Comparison of ENCODE assay signal across 9 cellular contexts in genomic region chr19:35066691-35067563, GRCh38. TPM values are rescaled to one million over a fixed set of nuclear protein-coding genes. Genes with fewer than 3 reads are reported as not detected.
DNase-seq lines count a peak whose midpoint lies in the region; ATAC-seq, FAIRE-seq and TF ChIP-seq lines count a peak whose summit lies in the region.
"Had no signal": no experiment of that assay in that cellular context is flagged by ENCODE, and none has a peak within 500 bp of the region (broad histone marks: within the 10 kb centered on the region; RNA-seq: fewer than 3 reads in every experiment).

No MANE protein-coding gene starts in this region.

- H3K4me3 Mint-ChIP-seq in GM23338 = peak overlapping the region; percentile 24; the same call in 2 of the 3 replicates
- no peak overlapping the region for H3K4me3 Mint-ChIP-seq in activated naive CD8-positive, alpha-beta T cell treated with anti-CD3 and anti-CD28 coated beads, Interleukin-2, amount 50 U/mL, for 24 hours

- peaks cover 24% of the 10 kb centered on the region for H3K27me3 Mint-ChIP-seq in GM23338 (ENCODE audit: insufficient read depth, low read depth, poor library complexity)
- H3K27me3 Mint-ChIP-seq in activated naive CD8-positive, alpha-beta T cell treated with anti-CD3 and anti-CD28 coated beads, Interleukin-2, amount 50 U/mL, for 24 hours = peaks cover 2% of the 10 kb centered on the region

- DNase-seq in D721Med (ENCODE audit: insufficient read length, low spot score) (peak; percentile 84), GM23338 (ENCODE audit: low spot score) (peak; percentile 98), NCI-H1092 treated with DMSO at 0.1 percent for 48 hours (lab: John Stamatoyannopoulos, UW) (peak; percentile 32), T-helper 1 cell (peak; percentile 70 to 85 (median 78)), heart right ventricle (peak; percentile 79 to 88), pulmonary artery endothelial cell (ENCODE audit: low read depth, low spot score) (peak; percentile 36)
- DNase-seq in activated naive CD8-positive, alpha-beta T cell treated with anti-CD3 and anti-CD28 coated beads, Interleukin-2, amount 50 U/mL, for 24 hours = peak; percentile 95

- H3K9me3 Mint-ChIP-seq in GM23338 = 0 out of 3 replicates have a peak, but pooled peaks cover 5% of the 10 kb centered on the region
- peaks cover 5% of the 10 kb centered on the region for H3K9me3 Mint-ChIP-seq in activated naive CD8-positive, alpha-beta T cell treated with anti-CD3 and anti-CD28 coated beads, Interleukin-2, amount 50 U/mL, for 24 hours

- H3K9me3 ChIP-seq in heart right ventricle = peaks cover 0 to 13% (median 6%) of the 10 kb centered on the region in 11 donors

- no peaks in the 10 kb centered on the region for H3K79me2 ChIP-seq in GM23338 (replicated peaks; ENCODE audit: insufficient read depth)

- no peak overlapping the region for H3K4me3 ChIP-seq in GM23338
- H3K4me3 ChIP-seq in heart right ventricle = no peak overlapping the region

- H3K36me3 ChIP-seq in GM23338 (ENCODE audit: insufficient read depth) (no peaks in the 10 kb centered on the region), heart right ventricle (no peaks in the 10 kb centered on the region)

- no peak for FAIRE-seq in D721Med (lab: Jason Lieb, UNC)
- FAIRE-seq: endometrium had no signal

- no peak overlapping the region for H2AFZ ChIP-seq in GM23338

- ATAC-seq in GM23338 (peak; percentile 90), heart right ventricle (peak; percentile 80 to 92 (median 88)), GM21576 (IDR thresholded peaks at IDR 0.05; ENCODE audit: unreplicated experiment) (no peak)
- ATAC-seq in activated naive CD8-positive, alpha-beta T cell treated with anti-CD3 and anti-CD28 coated beads, Interleukin-2, amount 50 U/mL, for 24 hours = peak; percentile 88

- H3F3A ChIP-seq in GM23338 (replicated peaks; ENCODE audit: low read depth) = peaks cover 18% of the 10 kb centered on the region; the same call in 1 of the 2 replicates

- H3K27me3 ChIP-seq in GM23338 (ENCODE audit: insufficient read depth) (peaks cover 5% of the 10 kb centered on the region; the same call in 1 of the 2 replicates), heart right ventricle (peaks cover 0 to 9% (median 0%) of the 10 kb centered on the region in 7 donors)

- intact Hi-C loops in heart right ventricle (cut with DNase I) = loop anchor here in 7 of 10 donors (2.0 to 10.0 kb wide), 6 partner anchors 65 to 75 kb away; partner anchors contain the start of genes LGI4 (in 4 of the 7), FXYD1 (in 3 of the 7) and FXYD7 (in 1 of the 7)

- H3K27ac ChIP-seq in GM23338 (ENCODE audit: low read depth) (peak overlapping the region; percentile 96), heart right ventricle (no peak overlapping the region)

- TF ChIP-seq CTCF in D721Med (IDR thresholded peaks at IDR 0.05; ENCODE audit: insufficient read depth, missing control alignments) (peak; percentile 87), GM23338 (conservative IDR thresholded peaks at IDR 0.05; ENCODE audit: low read depth in 2 of 2) (peak; percentile 96 to 99), heart right ventricle (IDR thresholded peaks at IDR 0.05) (peak; percentile 71 to 90 (median 84))

- H3K4me1 ChIP-seq in GM23338 (ENCODE audit: insufficient read depth) (peaks cover 20% of the 10 kb centered on the region), heart right ventricle (peaks cover 0 to 7% (median 0%) of the 10 kb centered on the region in 9 donors)

- 0 out of 2 replicates have a peak overlapping the region, but pooled peaks have one; percentile 35 for H3K4me2 ChIP-seq in GM23338

- peaks cover 29% of the 10 kb centered on the region for H3K4me1 Mint-ChIP-seq in GM23338
- H3K4me1 Mint-ChIP-seq in activated naive CD8-positive, alpha-beta T cell treated with anti-CD3 and anti-CD28 coated beads, Interleukin-2, amount 50 U/mL, for 24 hours = peaks cover 20% of the 10 kb centered on the region

- no peaks in the 10 kb centered on the region for H4K20me1 ChIP-seq in GM23338 (replicated peaks; ENCODE audit: insufficient read depth)

- H3K9me2 ChIP-seq in GM23338 (ENCODE audit: insufficient read depth) = 0 out of 2 replicates have a peak, but pooled peaks cover 4% of the 10 kb centered on the region

- 16 to 19% methylated on average over 14 of the region's 14 CpGs for WGBS in heart right ventricle, 2 donors

- H3K36me3 Mint-ChIP-seq in GM23338 (ENCODE audit: low read depth) = no peaks in the 10 kb centered on the region; the same call in 2 of the 3 replicates
- no peaks in the 10 kb centered on the region for H3K36me3 Mint-ChIP-seq in activated naive CD8-positive, alpha-beta T cell treated with anti-CD3 and anti-CD28 coated beads, Interleukin-2, amount 50 U/mL, for 24 hours (ENCODE audit: low read depth)

- H3K27ac Mint-ChIP-seq in GM23338 = peak overlapping the region; percentile 99
- H3K27ac Mint-ChIP-seq in activated naive CD8-positive, alpha-beta T cell treated with anti-CD3 and anti-CD28 coated beads, Interleukin-2, amount 50 U/mL, for 24 hours = peak overlapping the region; percentile 71

TF ChIP-seq in GM23338, 12 proteins besides CTCF, POLR2A, EP300 and RAD21 (continues in another document):
- TF ChIP-seq POLR2AphosphoS5 (IDR thresholded peaks at IDR 0.05; ENCODE audit: low read depth) = peak; percentile 27; the same call in 1 of the 2 replicates
- TF ChIP-seq ZNF114 (CRISPR knock-in tag; IDR thresholded peaks at IDR 0.05) = 0 out of 2 replicates have a peak, but pooled peaks have one; percentile 30
- TF ChIP-seq NANOG (IDR thresholded peaks at IDR 0.05; ENCODE audit: borderline replicate concordance) = no peak
- peak; percentile 43; the same call in 1 of the 2 replicates for TF ChIP-seq CREB1 (CRISPR knock-in tag; IDR thresholded peaks at IDR 0.05; ENCODE audit: low read depth)
- TF ChIP-seq ZNF331 (CRISPR knock-in tag; IDR thresholded peaks at IDR 0.05; ENCODE audit: low read depth) = peak; percentile 51

RNA-seq across cellular contexts. Expression of gene HPN, which starts 25.4 kb away (rescaled TPM):
- total RNA-seq in GM23338 (2014; rRNA removed; shearing (Covaris generic)) = 16.2 and 17.4 TPM in 2 replicates
- polyA plus RNA-seq in GM23338 (2016; fragmentation: Nextera tagmentation; extraction: Ambion mirVana) = 14.0 and 14.6 TPM in 2 replicates
- total RNA-seq in heart right ventricle = 10 to 100 TPM in 1 of 10 donors, 1 to 10 TPM in 9; 2.8 to 13.1 (median 4.8) TPM
- 1 to 10 TPM; 1.4 to 3.5 TPM for polyA plus RNA-seq in heart right ventricle
- 0.04 TPM in 1 of 2 replicates, not detected in the other for total RNA-seq in pulmonary artery endothelial cell

RNA-seq across cellular contexts. Expression of gene SCN1B, which starts 36.7 kb away (rescaled TPM):
- total RNA-seq in GM23338 (2014; rRNA removed; shearing (Covaris generic)) = 3.4 and 4.8 TPM in 2 replicates
- 1.7 and 1.8 TPM in 2 replicates for polyA plus RNA-seq in GM23338 (2016; fragmentation: Nextera tagmentation; extraction: Ambion mirVana)
- 10 to 100 TPM; 33.1 to 70.5 (median 41.5) TPM for total RNA-seq in heart right ventricle
- 10 to 100 TPM; 24.5 to 60.5 TPM for polyA plus RNA-seq in heart right ventricle
- 13.8 and 19.5 TPM in 2 replicates for total RNA-seq in pulmonary artery endothelial cell

RNA-seq across cellular contexts. Expression of gene FXYD3, which starts 48.7 kb away (rescaled TPM):
- total RNA-seq in GM23338 (2014; rRNA removed; shearing (Covaris generic)) = not detected in 2 replicates
- polyA plus RNA-seq in GM23338 (2016; fragmentation: Nextera tagmentation; extraction: Ambion mirVana) (0.81 and 0.89 TPM in 2 replicates), heart right ventricle (1 to 10 TPM in 1 of 2 donors, under 1 TPM in 1; 0.78 to 2.7 TPM)
- total RNA-seq in heart right ventricle (1 to 10 TPM in 3 of 10 donors, under 1 TPM in 4, not detected in 3; 0.51 to 2.1 (median 0.74) TPM), pulmonary artery endothelial cell (not detected in 2 replicates)

Comparison
In these comparisons a context has a peak if more than half of its experiments do, and no peak if none do; other contexts are left out.
1. DNase-seq: peak in every context shown above with its lines; median percentile 98 in GM23338; 95 in activated naive CD8-positive, alpha-beta T cell treated with anti-CD3 and anti-CD28 coated beads, Interleukin-2, amount 50 U/mL, for 24 hours; 84 in D721Med; 84 in heart right ventricle; 78 in T-helper 1 cell; 36 in pulmonary artery endothelial cell; 32 in NCI-H1092 treated with DMSO at 0.1 percent for 48 hours.